In the genomic region with DNA sequence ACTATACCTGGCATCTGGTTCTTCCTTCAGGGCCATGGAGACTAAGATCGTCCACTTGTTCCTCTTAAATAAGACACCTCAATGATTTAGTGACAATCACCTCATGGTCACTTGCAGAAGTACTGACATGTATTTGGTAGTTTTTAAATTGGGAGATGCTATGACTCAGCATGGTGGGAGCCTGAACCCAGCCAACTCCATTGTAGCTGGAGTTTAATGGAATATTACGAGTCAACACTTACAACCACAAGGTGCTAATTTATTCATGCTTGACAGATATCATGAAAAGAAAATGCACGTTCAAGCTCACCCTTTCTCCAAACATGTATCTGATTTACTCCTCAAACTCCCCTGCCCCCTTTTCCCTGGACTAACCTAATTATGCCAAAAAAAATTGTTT, we compare ENCODE assay signal across 17 cellular contexts. TPM values are rescaled to one million over a fixed set of nuclear protein-coding genes. Genes with fewer than 3 reads are reported as not detected.
DNase-seq lines count a peak whose midpoint lies in the region; ATAC-seq, FAIRE-seq and TF ChIP-seq lines count a peak whose summit lies in the region.
"Had no signal": no experiment of that assay in that cellular context is flagged by ENCODE, and none has a peak within 500 bp of the region (broad histone marks: within the 10 kb centered on the region; RNA-seq: fewer than 3 reads in every experiment).

No MANE protein-coding gene starts in this region.

- BruUV-seq in K562 (replicated peaks; lab: Mats Ljungman, UMichigan) = no TSS peak

- no peaks in the 10 kb centered on the region for H3K9me1 ChIP-seq in K562 (ENCODE audit: control insufficient read depth, insufficient read depth, low read length)

- H3K27me3 ChIP-seq in K562 (ENCODE audit: control insufficient read depth in 2 of 2, insufficient read depth in 2 of 2, low read length in 2 of 2) (no peaks in the 10 kb centered on the region), adrenal gland (no peaks in the 10 kb centered on the region)
- H3K27me3 ChIP-seq: BLaER1 treated with 17β-estradiol and CSF1 and Interleukin-3, amounts not matched to agents 10 nM and 100 nM had no signal

- H3K4me3 ChIP-seq in K562 (no peak overlapping the region), adrenal gland (no peak overlapping the region)
- H3K4me3 ChIP-seq: BLaER1 treated with 17β-estradiol and CSF1 and Interleukin-3, amounts not matched to agents 10 nM and 100 nM; HAP-1 had no signal

- DNase-seq in activated CD8-positive, alpha-beta memory T cell treated with anti-CD3 and anti-CD28 coated beads for 24 hours = peak; percentile 40
- no peak for DNase-seq in activated CD8-positive, alpha-beta memory T cell treated with anti-CD3 and anti-CD28 coated beads, Interleukin-2, amount 50 U/mL, for 4 hours
- DNase-seq in M059J (ENCODE audit: low read depth) = peak; percentile 17
- no peak for DNase-seq in K562 (ENCODE audit: extremely low read depth in 1 of 4, low spot score in 3 of 4)
- DNase-seq in stimulated activated effector memory CD8-positive, alpha-beta T cell treated with anti-CD3 and anti-CD28 coated beads, Interleukin-12 subunit alpha, Interleukin-12 subunit beta, amount 100 ng/mL, for 72 hours (ENCODE audit: low spot score in 2 of 2) = no peak
- no peak for DNase-seq in adrenal gland
- no peak for DNase-seq in NCI-H2196 (lab: John Stamatoyannopoulos, UW; ENCODE audit: unreplicated experiment)
- DNase-seq: ACHN; CD4-positive, CD25-positive, alpha-beta regulatory T cell; DMS53; GF-D8; HFFc6 had no signal

- TF ChIP-seq EP300 in K562 (IDR thresholded peaks at IDR 0.05; ENCODE audit: low read length) = no peak

- no peaks in the 10 kb centered on the region for H3K9me3 Mint-ChIP-seq in stimulated activated effector memory CD8-positive, alpha-beta T cell treated with anti-CD3 and anti-CD28 coated beads, Interleukin-12 subunit alpha, Interleukin-12 subunit beta, amount 100 ng/mL, for 72 hours
- H3K9me3 Mint-ChIP-seq: HFFc6 had no signal

- H3K79me2 ChIP-seq in K562 (ENCODE audit: control insufficient read depth, insufficient read depth, low read length) = no peaks in the 10 kb centered on the region

- H3K27ac Mint-ChIP-seq in stimulated activated effector memory CD8-positive, alpha-beta T cell treated with anti-CD3 and anti-CD28 coated beads, Interleukin-12 subunit alpha, Interleukin-12 subunit beta, amount 100 ng/mL, for 72 hours = no peak overlapping the region
- H3K27ac Mint-ChIP-seq: CD4-positive, CD25-positive, alpha-beta regulatory T cell; HFFc6 had no signal

- H3K4me1 Mint-ChIP-seq in stimulated activated effector memory CD8-positive, alpha-beta T cell treated with anti-CD3 and anti-CD28 coated beads, Interleukin-12 subunit alpha, Interleukin-12 subunit beta, amount 100 ng/mL, for 72 hours = no peaks in the 10 kb centered on the region

- TF ChIP-seq CTCF in K562 (IDR thresholded peaks at IDR 0.05 in 2 of 3, conservative IDR thresholded peaks at IDR 0.05 in 1 of 3; ENCODE audit: insufficient read depth in 2 of 3, low read depth in 1 of 3, low read length in 3 of 3) = no peak
- no peak for TF ChIP-seq CTCF in adrenal gland (IDR thresholded peaks at IDR 0.05)

- H3K36me3 ChIP-seq in K562 (ENCODE audit: control insufficient read depth, insufficient read depth, low read length) (no peaks in the 10 kb centered on the region), adrenal gland (replicated peaks in 1 of 2) (no peaks in the 10 kb centered on the region)
- H3K36me3 ChIP-seq: BLaER1 treated with 17β-estradiol and CSF1 and Interleukin-3, amounts not matched to agents 10 nM and 100 nM; HAP-1 had no signal

- no peak overlapping the region for H2AFZ ChIP-seq in K562 (ENCODE audit: low read depth, low read length)

- in situ Hi-C loops in K562 (cut with MboI) = no loop called here

- FAIRE-seq in K562 (lab: Jason Lieb, UNC) = no peak
- FAIRE-seq: H1 had no signal

- no peak for ATAC-seq in K562
- ATAC-seq in stimulated activated effector memory CD8-positive, alpha-beta T cell treated with anti-CD3 and anti-CD28 coated beads, Interleukin-12 subunit alpha, Interleukin-12 subunit beta, amount 100 ng/mL, for 72 hours = peak; percentile 57

- TF ChIP-seq RAD21 in K562 (CRISPR knock-in tag; conservative IDR thresholded peaks at IDR 0.05 in 1 of 2, IDR thresholded peaks at IDR 0.05 in 1 of 2) = no peak

- no peak overlapping the region for H3K9ac ChIP-seq in K562 (ENCODE audit: insufficient read depth in 1 of 2, low read depth in 2 of 2, low read length in 2 of 2)
- H3K9ac ChIP-seq: BLaER1 treated with 17β-estradiol and CSF1 and Interleukin-3, amounts not matched to agents 10 nM and 100 nM had no signal

- TF ChIP-seq POLR2A in K562 (conservative IDR thresholded peaks at IDR 0.05) (no peak), adrenal gland (IDR thresholded peaks at IDR 0.05) (no peak)

- CTCF ChIA-PET in K562 (lab: Yijun Ruan, JAX; ENCODE audit: low intra/inter-chr PET ratio) = interaction anchor here (0.5 kb wide), 1 partner anchor 40 kb away, joined by 3 read pairs; no protein-coding TSS in a partner anchor

- H4K20me1 ChIP-seq in K562 (replicated peaks; ENCODE audit: control insufficient read depth, insufficient read depth, low read length) = no peaks in the 10 kb centered on the region
- H4K20me1 ChIP-seq: BLaER1 treated with 17β-estradiol and CSF1 and Interleukin-3, amounts not matched to agents 10 nM and 100 nM had no signal

- H3K9me3 ChIP-seq in K562 (replicated peaks; ENCODE audit: control insufficient read depth, insufficient read depth, low read depth, low read length) (no peaks in the 10 kb centered on the region), adrenal gland (replicated peaks in 1 of 3) (no peaks in the 10 kb centered on the region)
- H3K9me3 ChIP-seq: HAP-1 had no signal

- no peak overlapping the region for H3K4me3 Mint-ChIP-seq in stimulated activated effector memory CD8-positive, alpha-beta T cell treated with anti-CD3 and anti-CD28 coated beads, Interleukin-12 subunit alpha, Interleukin-12 subunit beta, amount 100 ng/mL, for 72 hours
- H3K4me3 Mint-ChIP-seq: CD4-positive, CD25-positive, alpha-beta regulatory T cell; HFFc6 had no signal

- H3K27ac ChIP-seq in K562 (ENCODE audit: extremely low read depth, low read depth, low read length) (no peak overlapping the region), adrenal gland (no peak overlapping the region)
- H3K27ac ChIP-seq: BLaER1 treated with 17β-estradiol and CSF1 and Interleukin-3, amounts not matched to agents 10 nM and 100 nM had no signal

- POLR2A ChIA-PET in K562 (lab: Yijun Ruan, JAX) = interaction anchor here (0.8 to 1.4 kb wide), 2 partner anchors 15 to 28 kb away, joined by 3 read pairs; no protein-coding TSS in a partner anchor

- no peaks in the 10 kb centered on the region for H3K36me3 Mint-ChIP-seq in stimulated activated effector memory CD8-positive, alpha-beta T cell treated with anti-CD3 and anti-CD28 coated beads, Interleukin-12 subunit alpha, Interleukin-12 subunit beta, amount 100 ng/mL, for 72 hours
- H3K36me3 Mint-ChIP-seq: CD4-positive, CD25-positive, alpha-beta regulatory T cell had no signal

- WGBS in K562 (ENCODE audit: insufficient coverage, low coverage, missing lambda C conversion rate) = 15% methylated on average over 3 of the region's 3 CpGs
- WGBS in adrenal gland, 4 donors = 74 to 84% (median 80%) methylated on average over 3 of the region's 3 CpGs

- H3K4me1 ChIP-seq in K562 (replicated peaks in 1 of 2; ENCODE audit: control insufficient read depth in 2 of 2, insufficient read depth in 2 of 2, low read length in 2 of 2) = peaks cover 0 to 6% of the 10 kb centered on the region in 2 experiments; a peak in 2 of 5 replicates
- no peaks in the 10 kb centered on the region for H3K4me1 ChIP-seq in adrenal gland (replicated peaks in 1 of 2)
- H3K4me1 ChIP-seq: HAP-1 had no signal

- intact Hi-C loops in K562 (cut with micrococcal nuclease) (no loop called here), adrenal gland (cut with DNase I) (loop anchor here in 1 of 2 donors (2.0 kb wide), 1 partner anchor 30 kb away; no protein-coding TSS in a partner anchor)

- no peak overlapping the region for H3K4me2 ChIP-seq in K562 (ENCODE audit: insufficient read depth, low read length)
- H3K4me2 ChIP-seq: BLaER1 treated with 17β-estradiol and CSF1 and Interleukin-3, amounts not matched to agents 10 nM and 100 nM had no signal

RNA-seq across cellular contexts. Expression of a gene that starts 16.6 kb away (rescaled TPM):
- 11.7 and 12.4 TPM in 2 replicates for total RNA-seq in M059J (2014; rRNA removed; shearing (Covaris generic))
- 1.7 TPM in 2 replicates for total RNA-seq in K562 (2011; cell fraction: chromatin; rRNA removed; ENCODE audit: low replicate concordance)
- total RNA-seq in K562 (2011; cell fraction: nucleolus; rRNA removed) = 0.50 and 0.53 TPM in 2 replicates
- not detected in 2 replicates for total RNA-seq in K562 (2011; cell fraction: nucleoplasm; rRNA removed)
- 0.69 TPM in 1 of 2 replicates, not detected in the other for total RNA-seq in K562 (2014; rRNA removed)
- total RNA-seq in K562 (2014; rRNA removed; fragmentation: Illumina TruSeq; extraction: Trizol) = 0.33 and 0.73 TPM in 2 replicates
- total RNA-seq in K562 (2015; rRNA removed; fragmentation: Illumina TruSeq; extraction: Trizol) = 0.25 and 0.38 TPM in 2 replicates
- 0.67 and 1.1 TPM in 2 replicates for total RNA-seq in K562 (2021)
- 0.32 and 0.54 TPM in 2 replicates for polyA plus RNA-seq in K562 (2011; rRNA removed)
- 0.04 and 0.09 TPM in 2 replicates for polyA plus RNA-seq in K562 (2011; cell fraction: cytosol; rRNA removed)
- 0.11 and 0.75 TPM in 2 replicates for polyA plus RNA-seq in K562 (2011; cell fraction: nucleus; rRNA removed)
- polyA plus RNA-seq in K562 (2012) = 0.66 and 2.7 TPM in 2 replicates
- 0.87 and 1.1 TPM in 2 replicates for polyA plus RNA-seq in K562 (2014; fragmentation: Illumina TruSeq; extraction: Trizol)
- polyA plus RNA-seq in K562 (2014; fragmentation: Nextera tagmentation; extraction: Ambion mirVana) = under 1 TPM; 0.25 to 0.80 TPM
- 0.18 and 0.93 TPM in 2 replicates for polyA plus RNA-seq in K562 (2014; rRNA removed)
- 0.21 and 0.35 TPM in 2 replicates for polyA minus RNA-seq in K562 (2011; rRNA and poly(A)+ RNA removed)
- not detected in 2 replicates for polyA minus RNA-seq in K562 (2011; cell fraction: cytosol; rRNA and poly(A)+ RNA removed)
- 0.54 TPM in 1 of 2 replicates, not detected in the other for polyA minus RNA-seq in K562 (2011; cell fraction: nucleus; rRNA and poly(A)+ RNA removed)
- total RNA-seq in adrenal gland = 100 to 1,000 TPM in 1 of 8 donors, 10 to 100 TPM in 7; 20.1 to 123 (median 31.5) TPM
- 10 to 100 TPM; 21.7 to 28.5 (median 22.1) TPM for polyA plus RNA-seq in adrenal gland
- total RNA-seq: H1 had no signal

RNA-seq across cellular contexts. Expression of a gene that starts 24.4 kb away (rescaled TPM):
- total RNA-seq in M059J (2014; rRNA removed; shearing (Covaris generic)) = 0.10 TPM in 1 of 2 replicates, not detected in the other
- 11.5 and 14.1 TPM in 2 replicates for total RNA-seq in K562 (2011; cell fraction: chromatin; rRNA removed; ENCODE audit: low replicate concordance)
- total RNA-seq in K562 (2011; cell fraction: nucleolus; rRNA removed) = 8.7 and 14.0 TPM in 2 replicates
- total RNA-seq in K562 (2011; cell fraction: nucleoplasm; rRNA removed) = 14.4 and 15.3 TPM in 2 replicates
- total RNA-seq in K562 (2014; rRNA removed) (6.6 and 9.4 TPM in 2 replicates), K562 (2014; rRNA removed; fragmentation: Illumina TruSeq; extraction: Trizol) (7.6 and 9.3 TPM in 2 replicates), K562 (2015; rRNA removed; fragmentation: Illumina TruSeq; extraction: Trizol) (11.0 and 11.9 TPM in 2 replicates), K562 (2021) (8.9 and 9.8 TPM in 2 replicates), adrenal gland (10 to 100 TPM in 1 of 8 donors, 1 to 10 TPM in 6, not detected in 1; 1.2 to 10.0 (median 3.9) TPM)
- polyA plus RNA-seq in K562 (2011; rRNA removed) (14.3 and 14.5 TPM in 2 replicates), K562 (2014; fragmentation: Illumina TruSeq; extraction: Trizol) (8.1 and 10.2 TPM in 2 replicates), K562 (2014; fragmentation: Nextera tagmentation; extraction: Ambion mirVana) (10 to 100 TPM in 1 of 2 experiments, 1 to 10 TPM in 1; 8.9 to 15.0 TPM), K562 (2014; rRNA removed) (6.5 and 7.2 TPM in 2 replicates), adrenal gland (1 to 10 TPM; 2.1 to 3.6 (median 3.4) TPM)
- polyA plus RNA-seq in K562 (2011; cell fraction: cytosol; rRNA removed) = 14.6 and 18.4 TPM in 2 replicates
- polyA plus RNA-seq in K562 (2011; cell fraction: nucleus; rRNA removed) = 8.5 and 10.5 TPM in 2 replicates
- polyA plus RNA-seq in K562 (2012) = 16.0 and 18.4 TPM in 2 replicates
- polyA minus RNA-seq in K562 (2011; rRNA and poly(A)+ RNA removed) = 32.8 and 36.6 TPM in 2 replicates
- 9.2 and 12.4 TPM in 2 replicates for polyA minus RNA-seq in K562 (2011; cell fraction: cytosol; rRNA and poly(A)+ RNA removed)
- 6.5 and 15.6 TPM in 2 replicates for polyA minus RNA-seq in K562 (2011; cell fraction: nucleus; rRNA and poly(A)+ RNA removed)
- total RNA-seq: A172; CD4-positive, CD25-positive, alpha-beta regulatory T cell; H1; HFFc6; HT1080 had no signal
- polyA plus RNA-seq: CD4-positive, CD25-positive, alpha-beta regulatory T cell had no signal

Comparison
In these comparisons a context has a peak if more than half of its experiments do, and no peak if none do; other contexts are left out.
1. DNase-seq: peak in activated CD8-positive, alpha-beta memory T cell treated with anti-CD3 and anti-CD28 coated beads for 24 hours (single experiment) and M059J (single experiment); none in activated CD8-positive, alpha-beta memory T cell treated with anti-CD3 and anti-CD28 coated beads, Interleukin-2, amount 50 U/mL, for 4 hours (single experiment), K562 (0 of 4), stimulated activated effector memory CD8-positive, alpha-beta T cell treated with anti-CD3 and anti-CD28 coated beads, Interleukin-12 subunit alpha, Interleukin-12 subunit beta, amount 100 ng/mL, for 72 hours (0 of 2), adrenal gland (0 of 7) and NCI-H2196 (single experiment).